ENCODE assay signal across 20 cellular contexts in genomic region chr13:101516262-101516661, GRCh38.
DNase-seq lines count a peak whose midpoint lies in the region; ATAC-seq, FAIRE-seq and TF ChIP-seq lines count a peak whose summit lies in the region.
"Had no signal": no experiment of that assay in that cellular context is flagged by ENCODE, and none has a peak within 500 bp of the region (broad histone marks: within the 10 kb centered on the region; RNA-seq: fewer than 3 reads in every experiment).

No MANE protein-coding gene starts in this region.

- POLR2A ChIA-PET in PC-3 (lab: Charles Lee; ENCODE audit: unreplicated experiment): no interaction called here

- no peaks in the 10 kb centered on the region for H3K79me1 ChIP-seq in mesendoderm (ENCODE audit: low read length)

- H3K27me3 ChIP-seq in PC-3 (ENCODE audit: low read length) (no peaks in the 10 kb centered on the region), adipocyte (replicated peaks; ENCODE audit: control insufficient read depth, insufficient read depth, low read length) (no peaks in the 10 kb centered on the region), mesendoderm (ENCODE audit: insufficient read depth, low read length, poor library complexity) (no peaks in the 10 kb centered on the region)

- H3K9me2 ChIP-seq in PC-3 (replicated peaks; ENCODE audit: low read length): no peaks in the 10 kb centered on the region

- H2AFZ ChIP-seq in PC-3 (ENCODE audit: low read length): no peak overlapping the region

- no peak overlapping the region for H2BK15ac ChIP-seq in mesendoderm (replicated peaks; ENCODE audit: low read depth)

- TF ChIP-seq CTCF in PC-3 (conservative IDR thresholded peaks at IDR 0.05; ENCODE audit: low read depth, low read length): no peak
- no peak for TF ChIP-seq CTCF in omental fat pad (IDR thresholded peaks at IDR 0.05)

- H2AK5ac ChIP-seq in mesendoderm (ENCODE audit: low read length): no peak overlapping the region

- no peak overlapping the region for H3K56ac ChIP-seq in mesendoderm (ENCODE audit: low read length)

- H4K5ac ChIP-seq in mesendoderm (ENCODE audit: low read length): no peak overlapping the region

- H3K27ac ChIP-seq in PC-3 (ENCODE audit: low read length) (no peak overlapping the region), mesendoderm (ENCODE audit: low read depth, low read length) (no peak overlapping the region)

- intact Hi-C loops in PC-3 (cut with micrococcal nuclease): no loop called here

- H3K9ac ChIP-seq in PC-3 (ENCODE audit: low read length) (no peak overlapping the region), adipocyte (ENCODE audit: low read length) (no peak overlapping the region), mesendoderm (ENCODE audit: low read length) (no peak overlapping the region)

- H3K4me3 ChIP-seq in PC-3 (ENCODE audit: low read length) (no peak overlapping the region), adipocyte (ENCODE audit: low read length) (no peak overlapping the region), mesendoderm (ENCODE audit: low read length) (no peak overlapping the region)

- DNase-seq in EH (ENCODE audit: low read depth) (peak; percentile 29), PC-3 (no peak), adipocyte (ENCODE audit: low read depth) (peak; percentile 50), omental fat pad (ENCODE audit: low spot score) (no peak), NCI-H1694 (lab: John Stamatoyannopoulos, UW) (no peak), mesendoderm (no peak)
- DNase-seq: 8988T, C1 segment of cervical spinal cord, Calu3, COR-L47, DMS53, DMS79 treated with DMSO at 0.1 percent for 48 hours, H7, HCEC 1CT had no signal

- H3K4me1 ChIP-seq in PC-3 (ENCODE audit: insufficient read depth, low read length) (peaks cover 69% of the 10 kb centered on the region), adipocyte (ENCODE audit: control insufficient read depth, insufficient read depth, low read length) (peaks cover 41% of the 10 kb centered on the region), mesendoderm (ENCODE audit: control insufficient read depth, low read depth, low read length) (no peaks in the 10 kb centered on the region)

- H2BK5ac ChIP-seq in mesendoderm (ENCODE audit: low read length): no peak overlapping the region

- H3K36me3 ChIP-seq in PC-3 (ENCODE audit: low read depth, low read length) (no peaks in the 10 kb centered on the region), adipocyte (ENCODE audit: control insufficient read depth, insufficient read depth, low read length, severe bottlenecking) (no peaks in the 10 kb centered on the region), mesendoderm (ENCODE audit: control insufficient read depth, insufficient read depth, low read length) (no peaks in the 10 kb centered on the region)

- no peaks in the 10 kb centered on the region for H3F3A ChIP-seq in PC-3 (ENCODE audit: low read length, unreplicated experiment)

- 0 out of 2 replicates have a peak overlapping the region, but pooled peaks have one; percentile 15 for H3K4me2 ChIP-seq in PC-3 (ENCODE audit: low read length)
- no peak overlapping the region for H3K4me2 ChIP-seq in mesendoderm (ENCODE audit: low read length)

- CTCF ChIA-PET in PC-3 (lab: Charles Lee): no interaction called here

- no CpG with 5 or more reads among the region's 2 CpGs for WGBS in mesendoderm (ENCODE audit: extremely low coverage, insufficient coverage, low lambda C conversion rate)

- H3K79me2 ChIP-seq in PC-3 (ENCODE audit: low read length) (peaks cover 76% of the 10 kb centered on the region), mesendoderm (ENCODE audit: control insufficient read depth, insufficient read depth, low read length) (no peaks in the 10 kb centered on the region)

- no peak overlapping the region for H4K8ac ChIP-seq in mesendoderm (ENCODE audit: low read depth, low read length)

- no peak overlapping the region for H3K18ac ChIP-seq in mesendoderm (ENCODE audit: low read length)

- H3K4ac ChIP-seq in mesendoderm (ENCODE audit: low read depth, low read length): no peak overlapping the region

- no TSS peak for BruUV-seq in PC-3 (replicated peaks; lab: Mats Ljungman, UMichigan)

- H3K9me3 ChIP-seq in PC-3 (ENCODE audit: low read length) (no peaks in the 10 kb centered on the region), adipocyte (ENCODE audit: control insufficient read depth, low read length) (no peaks in the 10 kb centered on the region)

- no peak for ATAC-seq in PC-3
- no peak for ATAC-seq in omental fat pad (ENCODE audit: low FRiP score)
- no peak for ATAC-seq in GM19452 (IDR thresholded peaks at IDR 0.05; ENCODE audit: unreplicated experiment)

- no peak overlapping the region for H2BK120ac ChIP-seq in mesendoderm (ENCODE audit: low read depth, low read length)

- H4K20me1 ChIP-seq in PC-3 (ENCODE audit: low read length): no peaks in the 10 kb centered on the region

- no peak overlapping the region for H3K23ac ChIP-seq in mesendoderm (ENCODE audit: low read length)

- FAIRE-seq in islet of Langerhans (lab: Jason Lieb, UNC): peak; percentile 30
- FAIRE-seq: G401.6, GM12892, GM19239, H1 had no signal

Comparison
In these comparisons a context has a peak if more than half of its experiments do, and no peak if none do; other contexts are left out.
1. DNase-seq: peak in EH (single experiment) and adipocyte (single experiment); none in PC-3 (single experiment), omental fat pad (single experiment), NCI-H1694 (single experiment) and mesendoderm (single experiment).